Comparison of ENCODE assay signal across 13 cellular contexts in genomic region chr18:59810740-59811520, GRCh38.
DNase-seq lines count a peak whose midpoint lies in the region; TF ChIP-seq lines count a peak whose summit lies in the region.
"Had no signal": no experiment of that assay in that cellular context is flagged by ENCODE, and none has a peak within 500 bp of the region (broad histone marks: within the 10 kb centered on the region; RNA-seq: fewer than 3 reads in every experiment).

No MANE protein-coding gene starts in this region.

- H2AFZ ChIP-seq in SK-N-SH (ENCODE audit: low read depth) (peak overlapping the region; percentile 13; the same call in 1 of the 2 replicates), mesenchymal stem cell (ENCODE audit: low read depth, low read length) (no peak overlapping the region)

- TF ChIP-seq EP300 in SK-N-SH (IDR thresholded peaks at IDR 0.05; ENCODE audit: borderline replicate concordance in 1 of 2, low read depth in 1 of 2, low read length in 1 of 2), result peak; percentile 33 to 46; a peak in 3 of 4 replicates

- no peak for TF ChIP-seq CTCF in AG10803 (conservative IDR thresholded peaks at IDR 0.05; ENCODE audit: low read length)
- no peak for TF ChIP-seq CTCF in SK-N-SH (IDR thresholded peaks at IDR 0.05)
- TF ChIP-seq CTCF in fibroblast of mammary gland (conservative IDR thresholded peaks at IDR 0.05; ENCODE audit: control insufficient read depth, insufficient read depth, low read depth, low read length), result no peak
- TF ChIP-seq CTCF in nephron (IDR thresholded peaks at IDR 0.05; ENCODE audit: unreplicated experiment in 3 of 3), result no peak

- no peaks in the 10 kb centered on the region for H3K79me2 ChIP-seq in SK-N-SH (ENCODE audit: insufficient read depth)

- no peak overlapping the region for H2BK15ac ChIP-seq in mesenchymal stem cell (ENCODE audit: low read depth, poor library complexity, severe bottlenecking)

- peaks cover 27% of the 10 kb centered on the region for H3F3A ChIP-seq in SK-N-SH (replicated peaks; ENCODE audit: insufficient read depth)

- H3K9me2 ChIP-seq in SK-N-SH, result no peaks in the 10 kb centered on the region

- no peaks in the 10 kb centered on the region for H3K9me3 Mint-ChIP-seq in nephron
- H3K9me3 Mint-ChIP-seq: CD4-positive, alpha-beta T cell; H9 had no signal

- no peaks in the 10 kb centered on the region for H3K36me3 Mint-ChIP-seq in nephron (ENCODE audit: low read depth)

- H3K4me1 ChIP-seq in SK-N-SH (ENCODE audit: control insufficient read depth in 1 of 2, insufficient read depth in 2 of 2, low read depth in 1 of 2, low read length in 1 of 2), result peaks cover 0 to 8% of the 10 kb centered on the region in 2 experiments; a peak in 2 of 4 replicates
- no peaks in the 10 kb centered on the region for H3K4me1 ChIP-seq in mesenchymal stem cell (ENCODE audit: control insufficient read depth, insufficient read depth, low read depth, low read length)
- H3K4me1 ChIP-seq: Caco-2 had no signal

- 1% methylated on average over 2 of the region's 2 CpGs for WGBS in SK-N-SH (ENCODE audit: low lambda C conversion rate)
- WGBS in mesenchymal stem cell, result 54% methylated on average over 2 of the region's 2 CpGs

- no peak overlapping the region for H2AK5ac ChIP-seq in mesenchymal stem cell (ENCODE audit: low read length, severe bottlenecking)

- H2BK12ac ChIP-seq in mesenchymal stem cell (ENCODE audit: low read length in 2 of 2), result no peak overlapping the region

- no peak overlapping the region for H3K18ac ChIP-seq in mesenchymal stem cell (ENCODE audit: low read depth in 1 of 2, low read length in 2 of 2)

- H4K8ac ChIP-seq in mesenchymal stem cell (ENCODE audit: low read length), result no peak overlapping the region

- POLR2A ChIA-PET in SK-N-SH (lab: Yijun Ruan, JAX), result no interaction called here

- H3K23ac ChIP-seq in mesenchymal stem cell (ENCODE audit: low read length in 2 of 2), result no peak overlapping the region

- H3K9ac ChIP-seq in SK-N-SH (no peak overlapping the region), mesenchymal stem cell (ENCODE audit: low read length) (no peak overlapping the region)

- no peak overlapping the region for H3K4me3 ChIP-seq in AG10803 (ENCODE audit: low read length)
- H3K4me3 ChIP-seq in SK-N-SH (ENCODE audit: low read depth in 2 of 2, low read length in 1 of 2), result no peak overlapping the region
- H3K4me3 ChIP-seq in fibroblast of mammary gland (ENCODE audit: control insufficient read depth, low read depth, low read length), result no peak overlapping the region
- H3K4me3 ChIP-seq in mesenchymal stem cell (ENCODE audit: insufficient read depth in 1 of 2, low read depth in 1 of 2, low read length in 2 of 2), result no peak overlapping the region
- H3K4me3 ChIP-seq: K562 had no signal

- H3K4me2 ChIP-seq in SK-N-SH (no peak overlapping the region), mesenchymal stem cell (ENCODE audit: low read length, poor library complexity, severe bottlenecking) (no peak overlapping the region)

- peaks cover 24% of the 10 kb centered on the region for H3K4me1 Mint-ChIP-seq in nephron
- H3K4me1 Mint-ChIP-seq: H9 had no signal

- DNase-seq in AG10803 (ENCODE audit: low read depth), result peak; percentile 11
- peak; percentile 34 for DNase-seq in SK-N-SH
- DNase-seq in fibroblast of mammary gland (ENCODE audit: low read depth), result peak; percentile 33
- no peak for DNase-seq in NCI-H2227 treated with DMSO at 0.1 percent for 48 hours (lab: John Stamatoyannopoulos, UW)
- no peak for DNase-seq in NCI-H524 treated with DMSO at 0.1 percent for 48 hours (lab: John Stamatoyannopoulos, UW)
- DNase-seq in mesenchymal stem cell, result no peak
- DNase-seq: AML-193; Caco-2; CD4-positive, alpha-beta T cell; H9 had no signal

- H3K27ac Mint-ChIP-seq in nephron, result peak overlapping the region; percentile 13 to 67 (median 63)
- H3K27ac Mint-ChIP-seq: CD4-positive, alpha-beta T cell; H9 had no signal

- H4K91ac ChIP-seq in mesenchymal stem cell (ENCODE audit: low read length), result no peak overlapping the region

- no peak overlapping the region for H3K4me3 Mint-ChIP-seq in nephron
- H3K4me3 Mint-ChIP-seq: CD4-positive, alpha-beta T cell; H9 had no signal

- no peak for TF ChIP-seq RAD21 in SK-N-SH (IDR thresholded peaks at IDR 0.05; ENCODE audit: low read length)

- H3K79me1 ChIP-seq in mesenchymal stem cell (replicated peaks; ENCODE audit: low read length, poor library complexity, severe bottlenecking), result no peaks in the 10 kb centered on the region

- no peak overlapping the region for H2BK5ac ChIP-seq in mesenchymal stem cell (ENCODE audit: low read depth, low read length, poor library complexity, severe bottlenecking)

- H3K9me3 ChIP-seq in SK-N-SH (no peaks in the 10 kb centered on the region), mesenchymal stem cell (ENCODE audit: control insufficient read depth, low read length) (no peaks in the 10 kb centered on the region)
- H3K9me3 ChIP-seq: Caco-2 had no signal

- peaks cover 3% of the 10 kb centered on the region for H3K27me3 Mint-ChIP-seq in nephron (ENCODE audit: low read depth)

- H3K4ac ChIP-seq in mesenchymal stem cell (ENCODE audit: low read depth in 1 of 2, low read length in 2 of 2), result no peak overlapping the region

- H3K27ac ChIP-seq in SK-N-SH (ENCODE audit: low read depth in 2 of 2, low read length in 1 of 2) (peak overlapping the region in 1 of 2 experiments; percentile 26; a peak in 1 of 4 replicates), mesenchymal stem cell (ENCODE audit: low read length, poor library complexity, severe bottlenecking) (no peak overlapping the region)
- H3K27ac ChIP-seq: C4-2B had no signal

- CTCF ChIA-PET in SK-N-SH (lab: Yijun Ruan, JAX), result interaction anchor here (0.6 to 6.0 kb wide), 4 partner anchors 13 to 352 kb away, joined by 3 to 54 read pairs (median 4); no protein-coding TSS in a partner anchor

- H3K14ac ChIP-seq in mesenchymal stem cell (ENCODE audit: low read length in 2 of 2), result no peak overlapping the region

- no peaks in the 10 kb centered on the region for H4K20me1 ChIP-seq in SK-N-SH (ENCODE audit: insufficient read depth)

- no peak overlapping the region for H2BK120ac ChIP-seq in mesenchymal stem cell (ENCODE audit: low read depth, low read length)

- no peaks in the 10 kb centered on the region for H3K36me3 ChIP-seq in SK-N-SH (replicated peaks in 1 of 2; ENCODE audit: control insufficient read depth in 1 of 2, insufficient read depth in 2 of 2, low read length in 1 of 2)
- no peaks in the 10 kb centered on the region for H3K36me3 ChIP-seq in mesenchymal stem cell (ENCODE audit: control insufficient read depth in 1 of 2, insufficient read depth in 2 of 2, low read depth in 1 of 2, low read length in 2 of 2)

- H3K27me3 ChIP-seq in SK-N-SH (ENCODE audit: insufficient read depth) (no peaks in the 10 kb centered on the region), mesenchymal stem cell (ENCODE audit: control insufficient read depth in 1 of 2, insufficient read depth in 1 of 2, low read length in 2 of 2) (no peaks in the 10 kb centered on the region)

TF ChIP-seq in SK-N-SH, 30 proteins besides CTCF, POLR2A, EP300 and RAD21 (continues in another document):
- TF ChIP-seq CHD2 (IDR thresholded peaks at IDR 0.05; ENCODE audit: low read length, partially characterized antibody), result peak; percentile 14
- TF ChIP-seq IRF3 (IDR thresholded peaks at IDR 0.05; ENCODE audit: low read depth, low read length), result no peak
- TF ChIP-seq, protein P1, sequence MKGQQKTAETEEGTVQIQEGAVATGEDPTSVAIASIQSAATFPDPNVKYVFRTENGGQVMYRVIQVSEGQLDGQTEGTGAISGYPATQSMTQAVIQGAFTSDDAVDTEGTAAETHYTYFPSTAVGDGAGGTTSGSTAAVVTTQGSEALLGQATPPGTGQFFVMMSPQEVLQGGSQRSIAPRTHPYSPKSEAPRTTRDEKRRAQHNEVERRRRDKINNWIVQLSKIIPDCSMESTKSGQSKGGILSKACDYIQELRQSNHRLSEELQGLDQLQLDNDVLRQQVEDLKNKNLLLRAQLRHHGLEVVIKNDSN (IDR thresholded peaks at IDR 0.05; ENCODE audit: borderline replicate concordance, low read depth), result no peak
- TF ChIP-seq RFX5 (IDR thresholded peaks at IDR 0.05; ENCODE audit: low read length), result no peak
- TF ChIP-seq GABPA (IDR thresholded peaks at IDR 0.05; ENCODE audit: low read depth), result no peak
- TF ChIP-seq, protein P2, sequence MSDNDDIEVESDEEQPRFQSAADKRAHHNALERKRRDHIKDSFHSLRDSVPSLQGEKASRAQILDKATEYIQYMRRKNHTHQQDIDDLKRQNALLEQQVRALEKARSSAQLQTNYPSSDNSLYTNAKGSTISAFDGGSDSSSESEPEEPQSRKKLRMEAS (IDR thresholded peaks at IDR 0.05; ENCODE audit: low read depth), result no peak
- TF ChIP-seq MXI1 (IDR thresholded peaks at IDR 0.05; ENCODE audit: low read depth, low read length), result no peak
- TF ChIP-seq SIN3A (IDR thresholded peaks at IDR 0.05; ENCODE audit: borderline replicate concordance, low read depth, low read length), result no peak
- TF ChIP-seq JUND (IDR thresholded peaks at IDR 0.05), result no peak
- TF ChIP-seq USF2 (IDR thresholded peaks at IDR 0.05; ENCODE audit: borderline replicate concordance, low read depth, low read length), result no peak
- peak; percentile 90 for TF ChIP-seq TCF12 (IDR thresholded peaks at IDR 0.05)
- peak; percentile 44; the same call in 1 of the 2 replicates for TF ChIP-seq POLR2AphosphoS5 (IDR thresholded peaks at IDR 0.05; ENCODE audit: low read depth, low read length)
- no peak for TF ChIP-seq SMC3 (IDR thresholded peaks at IDR 0.05; ENCODE audit: low read depth, low read length)

Comparison
In these comparisons a context has a peak if more than half of its experiments do, and no peak if none do; other contexts are left out.
1. DNase-seq: peak in AG10803 (single experiment), SK-N-SH (single experiment) and fibroblast of mammary gland (single experiment); none in NCI-H2227 treated with DMSO at 0.1 percent for 48 hours (single experiment), NCI-H524 treated with DMSO at 0.1 percent for 48 hours (single experiment) and mesenchymal stem cell (single experiment).